In the genomic region with DNA sequence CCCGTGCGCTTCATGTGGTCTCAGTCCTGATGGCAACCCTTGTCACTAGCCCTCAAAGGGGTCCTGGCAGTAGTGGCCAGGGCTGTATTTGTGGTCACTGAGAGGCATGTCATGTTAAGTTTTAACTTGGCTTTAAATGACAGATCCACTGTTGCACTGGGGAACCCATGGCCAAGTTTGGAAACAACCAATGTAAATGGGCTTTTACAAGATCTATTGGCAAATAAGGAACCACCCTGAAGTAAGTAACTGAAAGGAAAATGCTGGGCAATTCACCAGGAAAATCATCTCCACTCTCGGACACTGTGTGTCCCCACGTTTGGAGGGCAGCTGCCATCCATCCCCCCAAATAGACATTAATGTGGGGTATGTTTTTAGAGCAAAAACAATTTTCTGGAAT, we compare ENCODE assay signal across 1 cellular context.
TF ChIP-seq lines count a peak whose summit lies in the region.

No MANE protein-coding gene starts in this region.

TF ChIP-seq in IMR-90, 13 proteins besides CTCF, POLR2A, EP300 and RAD21 (continued from another document):
- TF ChIP-seq, protein P1, sequence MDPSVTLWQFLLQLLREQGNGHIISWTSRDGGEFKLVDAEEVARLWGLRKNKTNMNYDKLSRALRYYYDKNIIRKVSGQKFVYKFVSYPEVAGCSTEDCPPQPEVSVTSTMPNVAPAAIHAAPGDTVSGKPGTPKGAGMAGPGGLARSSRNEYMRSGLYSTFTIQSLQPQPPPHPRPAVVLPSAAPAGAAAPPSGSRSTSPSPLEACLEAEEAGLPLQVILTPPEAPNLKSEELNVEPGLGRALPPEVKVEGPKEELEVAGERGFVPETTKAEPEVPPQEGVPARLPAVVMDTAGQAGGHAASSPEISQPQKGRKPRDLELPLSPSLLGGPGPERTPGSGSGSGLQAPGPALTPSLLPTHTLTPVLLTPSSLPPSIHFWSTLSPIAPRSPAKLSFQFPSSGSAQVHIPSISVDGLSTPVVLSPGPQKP (IDR thresholded peaks at IDR 0.05; ENCODE audit: borderline replicate concordance, low read depth, low read length) = no peak
- TF ChIP-seq SMC3 (IDR thresholded peaks at IDR 0.05; ENCODE audit: low read depth, low read length) = no peak
- TF ChIP-seq CEBPB (IDR thresholded peaks at IDR 0.05; ENCODE audit: low read depth, low read length) = no peak
- no peak for TF ChIP-seq MAFK (IDR thresholded peaks at IDR 0.05; ENCODE audit: low read depth, low read length)
